In genomic region chr2:72146357-72147302, GRCh38 we compare ENCODE assay signal across 9 cellular contexts. TPM values are rescaled to one million over a fixed set of nuclear protein-coding genes. Genes with fewer than 3 reads are reported as not detected.
DNase-seq lines count a peak whose midpoint lies in the region; ATAC-seq and TF ChIP-seq lines count a peak whose summit lies in the region.
"Had no signal": no experiment of that assay in that cellular context is flagged by ENCODE, and none has a peak within 500 bp of the region (broad histone marks: within the 10 kb centered on the region; RNA-seq: fewer than 3 reads in every experiment).

No MANE protein-coding gene starts in this region.

- no peak for TF ChIP-seq CTCF in omental fat pad (IDR thresholded peaks at IDR 0.05)

- H3K9ac ChIP-seq in NT2/D1 (ENCODE audit: insufficient read length, low read depth): peak overlapping the region; percentile 21

- H3K27ac ChIP-seq in CD8-positive, alpha-beta memory T cell (ENCODE audit: low read depth, low read length): no peak overlapping the region
- no peak overlapping the region for H3K27ac ChIP-seq in esophagus (ENCODE audit: low read depth in 2 of 2, low read length in 1 of 2)

- no peak overlapping the region for H3K4me3 ChIP-seq in CD8-positive, alpha-beta memory T cell (ENCODE audit: low read length)
- H3K4me3 ChIP-seq in NT2/D1 (ENCODE audit: insufficient read length, low read depth) (peak overlapping the region; percentile 34), esophagus (ENCODE audit: low read depth in 1 of 2, low read length in 2 of 2) (peak overlapping the region; percentile 40 to 62)

- peaks cover 53 to 77% of the 10 kb centered on the region in 2 donors for H3K27me3 Mint-ChIP-seq in CD8-positive, alpha-beta memory T cell

- peak overlapping the region; percentile 52 to 85 (median 65) for H3K4me3 Mint-ChIP-seq in CD8-positive, alpha-beta memory T cell

- peaks cover 43% of the 10 kb centered on the region for H3K27me3 ChIP-seq in CD8-positive, alpha-beta memory T cell (ENCODE audit: insufficient read depth, low read length, poor library complexity, severe bottlenecking)
- H3K27me3 ChIP-seq in NT2/D1 (ENCODE audit: insufficient read depth, insufficient read length) (peaks cover 86% of the 10 kb centered on the region), esophagus (ENCODE audit: control insufficient read depth in 1 of 2, insufficient read depth in 2 of 2, low read length in 2 of 2) (peaks cover 4 to 19% of the 10 kb centered on the region in 2 donors)

- 5 to 7% methylated on average over 57 to 58 of the region's 58 CpGs for WGBS in esophagus, 2 donors

- H3K4me1 ChIP-seq in CD8-positive, alpha-beta memory T cell (ENCODE audit: insufficient read depth, low read length): peaks cover 12% of the 10 kb centered on the region
- peaks cover 7% of the 10 kb centered on the region for H3K4me1 ChIP-seq in NT2/D1 (ENCODE audit: insufficient read depth, insufficient read length)
- peaks cover 6 to 24% of the 10 kb centered on the region in 2 donors for H3K4me1 ChIP-seq in esophagus (ENCODE audit: control insufficient read depth in 2 of 2, insufficient read depth in 2 of 2, low read length in 1 of 2)

- H3K9me3 Mint-ChIP-seq in CD8-positive, alpha-beta memory T cell: peaks cover 0 to 6% (median 3%) of the 10 kb centered on the region in 5 donors

- H3K36me3 ChIP-seq in CD8-positive, alpha-beta memory T cell (ENCODE audit: insufficient read depth, low read length): no peaks in the 10 kb centered on the region
- H3K36me3 ChIP-seq in NT2/D1 (ENCODE audit: insufficient read depth, insufficient read length, low read length): no peaks in the 10 kb centered on the region
- H3K36me3 ChIP-seq in esophagus (ENCODE audit: control insufficient read depth in 2 of 2, insufficient read depth in 2 of 2, low read length in 1 of 2): no peaks in the 10 kb centered on the region

- POLR2A ChIA-PET in CD8-positive, alpha-beta memory T cell (lab: Charles Lee): no interaction called here

- H3K4me1 Mint-ChIP-seq in CD8-positive, alpha-beta memory T cell: peaks cover 34 to 57% (median 51%) of the 10 kb centered on the region in 3 donors

- H3K9me3 ChIP-seq in CD8-positive, alpha-beta memory T cell (ENCODE audit: low read length): no peaks in the 10 kb centered on the region
- H3K9me3 ChIP-seq in NT2/D1 (ENCODE audit: insufficient read depth, low read length): peaks cover 6% of the 10 kb centered on the region; the same call in 1 of the 2 replicates
- H3K9me3 ChIP-seq in esophagus (ENCODE audit: control insufficient read depth in 2 of 2, insufficient read depth in 1 of 2, low read depth in 1 of 2, low read length in 1 of 2): no peaks in the 10 kb centered on the region

- CTCF ChIA-PET in CD8-positive, alpha-beta memory T cell (lab: Charles Lee): no interaction called here

- peak in 1 of 5 donors; percentile 34 for DNase-seq in CD8-positive, alpha-beta memory T cell
- no peak for DNase-seq in NT2/D1 (ENCODE audit: low read depth, low spot score)
- peak; percentile 21 for DNase-seq in omental fat pad (ENCODE audit: low spot score)
- no peak for DNase-seq in hepatic stellate cell (ENCODE audit: low spot score)
- DNase-seq: NCI-H1417 treated with DMSO at 0.1 percent for 48 hours had no signal

- ATAC-seq in omental fat pad (ENCODE audit: low FRiP score) (no peak), GM19455 (IDR thresholded peaks at IDR 0.05; ENCODE audit: unreplicated experiment) (no peak), HG03432 (IDR thresholded peaks at IDR 0.05; ENCODE audit: unreplicated experiment) (no peak), GM19467 (IDR thresholded peaks at IDR 0.05; ENCODE audit: unreplicated experiment) (no peak)

- H3K27ac Mint-ChIP-seq in CD8-positive, alpha-beta memory T cell: peak overlapping the region in 1 of 8 donors; percentile 28

- H3K36me3 Mint-ChIP-seq in CD8-positive, alpha-beta memory T cell: no peaks in the 10 kb centered on the region

RNA-seq across cellular contexts. Expression of gene CYP26B1, which starts 1.0 kb away (rescaled TPM):
- total RNA-seq in CD8-positive, alpha-beta memory T cell: not detected
- not detected for polyA plus RNA-seq in CD8-positive, alpha-beta memory T cell
- polyA plus RNA-seq in esophagus: 1 to 10 TPM; 1.7 to 2.2 TPM
- total RNA-seq in omental fat pad: 10 to 100 TPM; 10.6 to 36.6 (median 18.8) TPM

Comparison
In these comparisons a context has a peak if more than half of its experiments do, and no peak if none do; other contexts are left out.
1. RNA of gene CYP26B1, which starts 1.0 kb away (total RNA-seq): 10.6 to 36.6 TPM in omental fat pad; not detected in CD8-positive, alpha-beta memory T cell; every median in the first group is over 10 times any median in the second.